In the genomic region with DNA sequence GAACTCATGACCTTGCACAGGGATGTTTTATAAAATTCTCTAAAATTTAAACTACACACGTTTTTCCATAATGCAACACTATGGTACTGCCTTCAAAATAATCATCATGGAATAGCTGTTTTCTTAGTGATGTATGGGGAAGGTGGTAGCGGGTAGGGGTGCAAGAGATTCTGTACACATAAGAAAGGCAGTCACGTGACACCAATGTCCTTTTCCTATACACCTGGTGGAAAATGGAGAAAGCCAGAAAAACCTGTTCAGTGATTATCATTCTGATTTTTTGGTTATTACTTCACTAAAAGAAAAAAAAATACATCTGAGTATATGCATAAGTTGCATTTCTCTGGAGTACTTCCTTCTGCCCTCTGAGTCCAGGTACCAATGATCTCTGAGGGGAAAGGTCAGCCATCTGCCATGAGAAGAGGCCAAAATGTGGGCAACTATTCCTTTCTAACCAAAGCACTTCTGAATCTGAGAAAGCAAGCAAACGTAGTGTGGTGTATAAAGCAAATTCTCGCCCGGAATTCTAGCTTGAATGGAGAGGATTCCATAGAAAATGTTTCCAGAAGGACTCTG, we compare ENCODE assay signal across 18 cellular contexts.
DNase-seq lines count a peak whose midpoint lies in the region; ATAC-seq and TF ChIP-seq lines count a peak whose summit lies in the region.
"Had no signal": no experiment of that assay in that cellular context is flagged by ENCODE, and none has a peak within 500 bp of the region (broad histone marks: within the 10 kb centered on the region; RNA-seq: fewer than 3 reads in every experiment).

No MANE protein-coding gene starts in this region.

- no peaks in the 10 kb centered on the region for H3K9me3 ChIP-seq in cardiac muscle cell (ENCODE audit: low read depth)
- no peaks in the 10 kb centered on the region for H3K9me3 ChIP-seq in mucosa of descending colon
- H3K9me3 ChIP-seq: vagina had no signal

- H3K27me3 Mint-ChIP-seq in immature natural killer cell (ENCODE audit: low read depth in 3 of 3) = no peaks in the 10 kb centered on the region
- H3K27me3 Mint-ChIP-seq: activated naive CD4-positive, alpha-beta T cell treated with anti-CD3 and anti-CD28 coated beads, Interleukin-2, amount 50 U/mL, for 24 hours had no signal

- ATAC-seq in Right ventricle myocardium inferior = no peak
- peak; percentile 61 for ATAC-seq in mucosa of descending colon
- no peak for ATAC-seq in HG02885 (IDR thresholded peaks at IDR 0.05; ENCODE audit: poor library complexity, unreplicated experiment)
- ATAC-seq in GM18502 (IDR thresholded peaks at IDR 0.05; ENCODE audit: poor library complexity, unreplicated experiment) = no peak
- ATAC-seq in GM19324 (IDR thresholded peaks at IDR 0.05; ENCODE audit: low FRiP score, unreplicated experiment) = no peak
- ATAC-seq: CD8-positive, alpha-beta T cell had no signal

- DNase-seq in cardiac muscle cell (ENCODE audit: low read depth in 1 of 2, low spot score in 1 of 2) (no peak), Right ventricle myocardium inferior (ENCODE audit: missing footprints) (no peak), dorsolateral prefrontal cortex (no peak), mucosa of descending colon (no peak), immature natural killer cell (no peak)
- DNase-seq: ACHN; activated CD4-positive, alpha-beta T cell treated with anti-CD3 and anti-CD28 coated beads, Interleukin-2, amount 50 U/mL, for 1 hour; activated T-cell treated with anti-CD3 and anti-CD28 coated beads, Interleukin-2, amount 50 U/mL, for 1 hour; CD8-positive, alpha-beta T cell; NCI-H446 treated with DMSO at 0.1 percent for 48 hours; stimulated activated naive CD4-positive, alpha-beta T cell; T1000 had no signal

- H3K36me3 ChIP-seq in cardiac muscle cell = no peaks in the 10 kb centered on the region
- H3K36me3 ChIP-seq in mucosa of descending colon (ENCODE audit: low read depth) = no peaks in the 10 kb centered on the region
- H3K36me3 ChIP-seq: brain microvascular endothelial cell, vagina had no signal

- no peak overlapping the region for H3K27ac Mint-ChIP-seq in immature natural killer cell
- H3K27ac Mint-ChIP-seq: activated naive CD4-positive, alpha-beta T cell treated with anti-CD3 and anti-CD28 coated beads, Interleukin-2, amount 50 U/mL, for 24 hours; CD8-positive, alpha-beta T cell had no signal

- H3K4me3 ChIP-seq in cardiac muscle cell = no peak overlapping the region
- H3K4me3 ChIP-seq in dorsolateral prefrontal cortex = peak overlapping the region in 48 of 59 donors; percentile 16 to 69 (median 50)
- no peak overlapping the region for H3K4me3 ChIP-seq in mucosa of descending colon
- H3K4me3 ChIP-seq: vagina had no signal

- TF ChIP-seq CTCF in cardiac muscle cell (IDR thresholded peaks at IDR 0.05; ENCODE audit: low read depth, low read length) (no peak), dorsolateral prefrontal cortex (IDR thresholded peaks at IDR 0.05 in 54 of 56, conservative IDR thresholded peaks at IDR 0.05 in 2 of 56; ENCODE audit: low read depth in 1 of 56, partially characterized antibody in 56 of 56) (no peak), mucosa of descending colon (IDR thresholded peaks at IDR 0.05) (no peak)

- no peaks in the 10 kb centered on the region for H3K36me3 Mint-ChIP-seq in immature natural killer cell
- H3K36me3 Mint-ChIP-seq: activated naive CD4-positive, alpha-beta T cell treated with anti-CD3 and anti-CD28 coated beads, Interleukin-2, amount 50 U/mL, for 24 hours had no signal

- H3K4me3 Mint-ChIP-seq in immature natural killer cell = no peak overlapping the region
- H3K4me3 Mint-ChIP-seq: activated naive CD4-positive, alpha-beta T cell treated with anti-CD3 and anti-CD28 coated beads, Interleukin-2, amount 50 U/mL, for 24 hours; CD8-positive, alpha-beta T cell had no signal

- H3K4me1 Mint-ChIP-seq in immature natural killer cell = peaks cover 30 to 37% of the 10 kb centered on the region in 2 donors

- no peaks in the 10 kb centered on the region for H3K27me3 ChIP-seq in cardiac muscle cell
- H3K27me3 ChIP-seq in dorsolateral prefrontal cortex = no peaks in the 10 kb centered on the region
- H3K27me3 ChIP-seq: brain microvascular endothelial cell, vagina had no signal

- H3K27ac ChIP-seq in cardiac muscle cell = peak overlapping the region; percentile 83
- H3K27ac ChIP-seq in dorsolateral prefrontal cortex = peak overlapping the region in 50 of 59 donors; percentile 4 to 84 (median 64)
- H3K27ac ChIP-seq: vagina had no signal

- intact Hi-C loops in Right ventricle myocardium inferior (cut with DNase I) (no loop called here), dorsolateral prefrontal cortex (cut with DNase I) (no loop called here), mucosa of descending colon (cut with DNase I, micrococcal nuclease) (loop anchor here in 1 of 2 donors (10.0 kb wide), 1 partner anchor 115 kb away; no protein-coding TSS in a partner anchor)

- H3K4me1 ChIP-seq in cardiac muscle cell (ENCODE audit: low read depth) (peaks cover 56% of the 10 kb centered on the region), mucosa of descending colon (ENCODE audit: low read depth) (peaks cover 31% of the 10 kb centered on the region)

- no peaks in the 10 kb centered on the region for H3K9me3 Mint-ChIP-seq in immature natural killer cell
- H3K9me3 Mint-ChIP-seq: activated naive CD4-positive, alpha-beta T cell treated with anti-CD3 and anti-CD28 coated beads, Interleukin-2, amount 50 U/mL, for 24 hours; CD8-positive, alpha-beta T cell had no signal

Comparison
In these comparisons a context has a peak if more than half of its experiments do, and no peak if none do; other contexts are left out.
1. H3K4me3 ChIP-seq: peak in dorsolateral prefrontal cortex (48 of 59); none in cardiac muscle cell (single experiment) and mucosa of descending colon (single experiment).